14 cellular contexts compared by ENCODE assay signal in genomic region chr2:38748391-38748790, GRCh38. TPM values are rescaled to one million over a fixed set of nuclear protein-coding genes. Genes with fewer than 3 reads are reported as not detected.
DNase-seq lines count a peak whose midpoint lies in the region; ATAC-seq, FAIRE-seq and TF ChIP-seq lines count a peak whose summit lies in the region.
"Had no signal": no experiment of that assay in that cellular context is flagged by ENCODE, and none has a peak within 500 bp of the region (broad histone marks: within the 10 kb centered on the region; RNA-seq: fewer than 3 reads in every experiment).

No MANE protein-coding gene starts in this region.

- peak overlapping the region in 2 of 3 experiments; percentile 2 to 5; a peak in 2 of 6 replicates for H3K4me3 ChIP-seq in HepG2 (replicated peaks in 1 of 3; ENCODE audit: insufficient read depth in 1 of 3, low read depth in 2 of 3, low read length in 3 of 3)
- no peak overlapping the region for H3K4me3 ChIP-seq in right lobe of liver
- H3K4me3 ChIP-seq: mucosa of descending colon had no signal

- H2AFZ ChIP-seq in HepG2 (ENCODE audit: low read length): no peak overlapping the region

- H3K36me3 ChIP-seq in HepG2 (replicated peaks in 1 of 2; ENCODE audit: control insufficient read depth in 1 of 2, insufficient read depth in 2 of 2, low read length in 2 of 2): peaks cover 17 to 52% of the 10 kb centered on the region in 2 experiments
- H3K36me3 ChIP-seq in right lobe of liver: peaks cover 0 to 66% (median 39%) of the 10 kb centered on the region in 4 donors

- BruUV-seq in HepG2 (replicated peaks; lab: Mats Ljungman, UMichigan): no TSS peak

- intact Hi-C loops in HepG2 (cut with micrococcal nuclease; ENCODE audit: unreplicated experiment) (loop anchor here (10.0 kb wide), 1 partner anchor 86 kb away; no protein-coding TSS in a partner anchor), right lobe of liver (cut with DNase I) (no loop called here), activated B cell treated with CpG ODN at 0.5 μM for 24 hours (cut with micrococcal nuclease) (no loop called here)

- ATAC-seq in HepG2: no peak
- ATAC-seq in right lobe of liver: no peak
- no peak for ATAC-seq in activated B cell treated with CpG ODN at 0.5 μM for 24 hours (ENCODE audit: low read depth)
- ATAC-seq: heart right ventricle, mucosa of descending colon had no signal

- 91% methylated on average over 9 of the region's 9 CpGs for WGBS in HepG2 (ENCODE audit: low lambda C conversion rate)
- WGBS in right lobe of liver (ENCODE audit: insufficient coverage, low coverage, low lambda C conversion rate, missing lambda C conversion rate): 84% methylated on average over 9 of the region's 9 CpGs

- H3K9me3 Mint-ChIP-seq in activated B cell treated with CpG ODN at 0.5 μM for 24 hours: no peaks in the 10 kb centered on the region
- peaks cover 0 to 4% (median 0%) of the 10 kb centered on the region in 6 donors for H3K9me3 Mint-ChIP-seq in immature natural killer cell

- TF ChIP-seq CTCF in HepG2 (CRISPR knock-in tag; IDR thresholded peaks at IDR 0.05): no peak
- no peak for TF ChIP-seq CTCF in right lobe of liver (IDR thresholded peaks at IDR 0.05)
- no peak for TF ChIP-seq CTCF in activated B cell treated with CpG ODN at 0.5 μM for 24 hours (IDR thresholded peaks at IDR 0.05)

- no peak overlapping the region for H3K9ac ChIP-seq in HepG2 (ENCODE audit: insufficient read depth, low read depth, low read length)

- no peaks in the 10 kb centered on the region; a peak in 1 of 5 replicates for H3K27me3 ChIP-seq in HepG2 (ENCODE audit: control insufficient read depth in 1 of 2, insufficient read depth in 2 of 2, low read length in 2 of 2)
- no peaks in the 10 kb centered on the region for H3K27me3 ChIP-seq in right lobe of liver
- H3K27me3 ChIP-seq: heart right ventricle had no signal

- H3K27ac Mint-ChIP-seq in activated B cell treated with CpG ODN at 0.5 μM for 24 hours (peak overlapping the region; percentile 79), immature natural killer cell (peak overlapping the region in 4 of 6 donors; percentile 10 to 98 (median 68))

- peak overlapping the region; percentile 86 for H3K4me2 ChIP-seq in HepG2 (ENCODE audit: low read depth, low read length)

- CTCF ChIA-PET in HepG2 (lab: Yijun Ruan, JAX; ENCODE audit: low intra/inter-chr PET ratio, low total read pairs): no interaction called here
- CTCF ChIA-PET in activated B cell treated with CpG ODN at 0.5 μM for 24 hours (lab: Charles Lee): interaction anchor here (2.0 kb wide), 1 partner anchor 167 kb away, joined by 9 read pairs; no protein-coding TSS in a partner anchor

- in situ Hi-C loops in HepG2 (cut with HindIII; ENCODE audit: extremely low pct_ligation_motif_present, low pct_unique_long_range_greater_than_20kb): loop anchor here (25.0 kb wide), 1 partner anchor 436 kb away; no protein-coding TSS in a partner anchor

- FAIRE-seq in HepG2 (lab: Jason Lieb, UNC): no peak
- FAIRE-seq: colon had no signal

- POLR2A ChIA-PET in HepG2 (lab: Yijun Ruan, JAX): interaction anchor here (1.9 kb wide), 1 partner anchor 17 kb away, joined by 6 read pairs; no protein-coding TSS in a partner anchor
- POLR2A ChIA-PET in activated B cell treated with CpG ODN at 0.5 μM for 24 hours (lab: Charles Lee): interaction anchor here (0.9 kb wide), 1 partner anchor 12 kb away, joined by 3 read pairs; no protein-coding TSS in a partner anchor

- peaks cover 70% of the 10 kb centered on the region for H3K79me2 ChIP-seq in HepG2 (ENCODE audit: insufficient read depth, low read length)

- no peak for DNase-seq in HepG2 (ENCODE audit: low spot score)
- no peak for DNase-seq in right lobe of liver
- DNase-seq in activated B cell treated with CpG ODN at 0.5 μM for 24 hours: no peak
- DNase-seq in immature natural killer cell: no peak
- no peak for DNase-seq in NCI-H446 (lab: John Stamatoyannopoulos, UW)
- DNase-seq in NCI-H128 (lab: John Stamatoyannopoulos, UW; ENCODE audit: unreplicated experiment): no peak
- DNase-seq in stimulated activated CD4-positive, alpha-beta T cell treated with anti-CD3 and anti-CD28 coated beads, Interleukin-4, amount 100 ng/mL, for 4 hours: no peak
- DNase-seq in NCI-H1048 (lab: John Stamatoyannopoulos, UW): no peak
- DNase-seq: heart right ventricle; mucosa of descending colon; NCI-H226; SIG-M5; stimulated activated naive CD4-positive, alpha-beta T cell had no signal

- TF ChIP-seq EP300 in HepG2 (IDR thresholded peaks at IDR 0.05; ENCODE audit: low read depth in 2 of 2, low read length in 2 of 2) (no peak), HepG2 (CRISPR knock-in tag; IDR thresholded peaks at IDR 0.05; ENCODE audit: borderline replicate concordance) (no peak)

- peaks cover 80% of the 10 kb centered on the region for H3K4me1 ChIP-seq in HepG2 (ENCODE audit: insufficient read depth, low read length)
- H3K4me1 ChIP-seq in right lobe of liver: peaks cover 0 to 65% (median 26%) of the 10 kb centered on the region in 4 donors

- H3K4me1 Mint-ChIP-seq in activated B cell treated with CpG ODN at 0.5 μM for 24 hours (peaks cover 71% of the 10 kb centered on the region), immature natural killer cell (peaks cover 59 to 89% of the 10 kb centered on the region in 2 donors)

- H3K27ac ChIP-seq in HepG2 (ENCODE audit: extremely low read length, insufficient read depth, low read length) (no peak overlapping the region), right lobe of liver (no peak overlapping the region)

- TF ChIP-seq POLR2A in HepG2 (IDR thresholded peaks at IDR 0.05; ENCODE audit: insufficient read depth in 1 of 2, low read depth in 2 of 2, low read length in 2 of 2) (no peak), right lobe of liver (IDR thresholded peaks at IDR 0.05) (no peak)

- TF ChIP-seq RAD21 in HepG2 (CRISPR knock-in tag; IDR thresholded peaks at IDR 0.05): no peak

- no peaks in the 10 kb centered on the region for H3K27me3 Mint-ChIP-seq in activated B cell treated with CpG ODN at 0.5 μM for 24 hours
- H3K27me3 Mint-ChIP-seq in immature natural killer cell (ENCODE audit: low read depth in 3 of 3): peaks cover 23 to 37% (median 34%) of the 10 kb centered on the region in 3 donors

- peaks cover 68% of the 10 kb centered on the region for H4K20me1 ChIP-seq in HepG2 (ENCODE audit: insufficient read depth, low read length)

- H3K4me3 Mint-ChIP-seq in activated B cell treated with CpG ODN at 0.5 μM for 24 hours (no peak overlapping the region), immature natural killer cell (peak overlapping the region in 3 of 5 donors; percentile 36 to 66 (median 56))

- H3K9me3 ChIP-seq in HepG2 (ENCODE audit: low read length) (no peaks in the 10 kb centered on the region), right lobe of liver (no peaks in the 10 kb centered on the region)
- H3K9me3 ChIP-seq: heart right ventricle, mucosa of descending colon had no signal

- H3K36me3 Mint-ChIP-seq in activated B cell treated with CpG ODN at 0.5 μM for 24 hours (ENCODE audit: low read depth) (peaks cover 76% of the 10 kb centered on the region), immature natural killer cell (peaks cover 17 to 57% (median 53%) of the 10 kb centered on the region in 3 donors)

RNA-seq across cellular contexts. Expression of gene SRSF7, which starts 2.8 kb away (rescaled TPM):
- 275 and 377 TPM in 2 replicates for total RNA-seq in HepG2 (2016; rRNA removed; fragmentation: Illumina TruSeq; extraction: Trizol)
- 67.2 and 80.5 TPM in 2 replicates for total RNA-seq in HepG2 (2016; cell fraction: cytosol; rRNA removed; fragmentation: Illumina TruSeq; extraction: Trizol; ENCODE audit: low read depth)
- total RNA-seq in HepG2 (2016; cell fraction: insoluble cytoplasmic fraction; rRNA removed; fragmentation: Illumina TruSeq; extraction: Trizol): 285 and 392 TPM in 2 replicates
- 77.6 and 84.5 TPM in 2 replicates for total RNA-seq in HepG2 (2016; cell fraction: membrane; rRNA removed; fragmentation: Illumina TruSeq; extraction: Trizol)
- total RNA-seq in HepG2 (2016; cell fraction: nucleus; rRNA removed; fragmentation: Illumina TruSeq; extraction: Trizol): 186 and 191 TPM in 2 replicates
- 154 and 172 TPM in 2 replicates for polyA plus RNA-seq in HepG2 (2011; rRNA removed)
- 76.4 and 98.0 TPM in 2 replicates for polyA plus RNA-seq in HepG2 (2011; cell fraction: cytosol; rRNA removed)
- polyA plus RNA-seq in HepG2 (2011; cell fraction: nucleus; rRNA removed): 231 and 316 TPM in 2 replicates
- polyA plus RNA-seq in HepG2 (2012): 106 and 123 TPM in 2 replicates
- polyA plus RNA-seq in HepG2 (2016; cell fraction: cytosol; fragmentation: Illumina TruSeq; extraction: Trizol; ENCODE audit: low read depth): 48.7 and 55.5 TPM in 2 replicates
- 378 and 417 TPM in 2 replicates for polyA plus RNA-seq in HepG2 (2016; cell fraction: insoluble cytoplasmic fraction; fragmentation: Illumina TruSeq; extraction: Trizol; ENCODE audit: low read depth)
- polyA plus RNA-seq in HepG2 (2016; cell fraction: membrane; fragmentation: Illumina TruSeq; extraction: Trizol; ENCODE audit: low read depth): 45.0 and 50.4 TPM in 2 replicates
- polyA plus RNA-seq in HepG2 (2016; cell fraction: nucleus; fragmentation: Illumina TruSeq; extraction: Trizol; ENCODE audit: insufficient read depth, low read depth): 359 and 362 TPM in 2 replicates
- polyA minus RNA-seq in HepG2 (2011; rRNA and poly(A)+ RNA removed; ENCODE audit: low replicate concordance): 67.1 and 233 TPM in 2 replicates
- polyA minus RNA-seq in HepG2 (2011; cell fraction: cytosol; rRNA and poly(A)+ RNA removed): 41.8 and 45.7 TPM in 2 replicates
- 175 and 230 TPM in 2 replicates for polyA minus RNA-seq in HepG2 (2011; cell fraction: nucleus; rRNA and poly(A)+ RNA removed)
- 10 to 100 TPM; 33.5 to 57.4 (median 44.4) TPM for total RNA-seq in right lobe of liver
- 247 and 254 TPM in 2 replicates for total RNA-seq in activated B cell treated with CpG ODN at 0.5 μM for 24 hours
- polyA plus RNA-seq in immature natural killer cell: 100 to 1,000 TPM; 171 to 209 (median 203) TPM

RNA-seq across cellular contexts. Expression of gene GEMIN6, which starts 29.6 kb away (rescaled TPM):
- total RNA-seq in HepG2 (2016; rRNA removed; fragmentation: Illumina TruSeq; extraction: Trizol) (43.2 and 62.7 TPM in 2 replicates), right lobe of liver (10 to 100 TPM in 1 of 6 experiments, 1 to 10 TPM in 5; 5.8 to 10.5 (median 7.3) TPM), activated B cell treated with CpG ODN at 0.5 μM for 24 hours (16.6 and 17.2 TPM in 2 replicates)
- 12.7 and 14.8 TPM in 2 replicates for total RNA-seq in HepG2 (2016; cell fraction: cytosol; rRNA removed; fragmentation: Illumina TruSeq; extraction: Trizol; ENCODE audit: low read depth)
- 46.9 and 68.8 TPM in 2 replicates for total RNA-seq in HepG2 (2016; cell fraction: insoluble cytoplasmic fraction; rRNA removed; fragmentation: Illumina TruSeq; extraction: Trizol)
- total RNA-seq in HepG2 (2016; cell fraction: membrane; rRNA removed; fragmentation: Illumina TruSeq; extraction: Trizol): 27.5 and 31.0 TPM in 2 replicates
- total RNA-seq in HepG2 (2016; cell fraction: nucleus; rRNA removed; fragmentation: Illumina TruSeq; extraction: Trizol): 11.9 and 15.9 TPM in 2 replicates
- polyA plus RNA-seq in HepG2 (2011; rRNA removed) (13.0 and 14.4 TPM in 2 replicates), immature natural killer cell (10 to 100 TPM in 1 of 3 donors, 1 to 10 TPM in 2; 5.8 to 13.6 (median 7.9) TPM)
- polyA plus RNA-seq in HepG2 (2011; cell fraction: cytosol; rRNA removed): 7.9 and 12.4 TPM in 2 replicates
- polyA plus RNA-seq in HepG2 (2011; cell fraction: nucleus; rRNA removed): 1.6 and 3.7 TPM in 2 replicates
- 15.2 and 30.2 TPM in 2 replicates for polyA plus RNA-seq in HepG2 (2012)
- polyA plus RNA-seq in HepG2 (2016; cell fraction: cytosol; fragmentation: Illumina TruSeq; extraction: Trizol; ENCODE audit: low read depth): 12.3 and 13.5 TPM in 2 replicates
- polyA plus RNA-seq in HepG2 (2016; cell fraction: insoluble cytoplasmic fraction; fragmentation: Illumina TruSeq; extraction: Trizol; ENCODE audit: low read depth): 58.6 and 61.6 TPM in 2 replicates
- polyA plus RNA-seq in HepG2 (2016; cell fraction: membrane; fragmentation: Illumina TruSeq; extraction: Trizol; ENCODE audit: low read depth): 18.4 and 19.5 TPM in 2 replicates
- polyA plus RNA-seq in HepG2 (2016; cell fraction: nucleus; fragmentation: Illumina TruSeq; extraction: Trizol; ENCODE audit: insufficient read depth, low read depth): 23.2 and 25.7 TPM in 2 replicates
- 2.1 and 7.0 TPM in 2 replicates for polyA minus RNA-seq in HepG2 (2011; rRNA and poly(A)+ RNA removed; ENCODE audit: low replicate concordance)
- 6.2 and 8.2 TPM in 2 replicates for polyA minus RNA-seq in HepG2 (2011; cell fraction: cytosol; rRNA and poly(A)+ RNA removed)
- polyA minus RNA-seq in HepG2 (2011; cell fraction: nucleus; rRNA and poly(A)+ RNA removed): 1.7 and 2.9 TPM in 2 replicates

Comparison
In these comparisons a context has a peak if more than half of its experiments do, and no peak if none do; other contexts are left out.
1. H3K4me3 ChIP-seq: peak in HepG2 (2 of 3); none in right lobe of liver (0 of 3).